Comparison of ENCODE assay signal across 8 cellular contexts in genomic region chr22:41976961-41977566, GRCh38. TPM values are rescaled to one million over a fixed set of nuclear protein-coding genes. Genes with fewer than 3 reads are reported as not detected.
DNase-seq lines count a peak whose midpoint lies in the region; ATAC-seq, FAIRE-seq and TF ChIP-seq lines count a peak whose summit lies in the region.

No MANE protein-coding gene starts in this region.

- no peak for ATAC-seq in HG03280 (IDR thresholded peaks at IDR 0.05; ENCODE audit: unreplicated experiment)

- peak overlapping the region; percentile 95 to 100 (median 99) for H3K4me2 ChIP-seq in BLaER1 treated with 17β-estradiol and CSF1 and Interleukin-3, amounts not matched to agents 10 nM and 100 nM

- peaks cover 0 to 50% (median 35%) of the 10 kb centered on the region in 10 experiments; a peak in 18 of 20 replicates for H3K4me1 ChIP-seq in BLaER1 treated with 17β-estradiol and CSF1 and Interleukin-3, amounts not matched to agents 10 nM and 100 nM
- peaks cover 3% of the 10 kb centered on the region; the same call in 1 of the 2 replicates for H3K4me1 ChIP-seq in HEK293 (ENCODE audit: control insufficient read depth, insufficient read depth, low read length)
- H3K4me1 ChIP-seq in adipocyte (ENCODE audit: control insufficient read depth, insufficient read depth, low read length): peaks cover 5% of the 10 kb centered on the region
- peaks cover 11% of the 10 kb centered on the region for H3K4me1 ChIP-seq in mononuclear cell (ENCODE audit: insufficient read depth, low read length)
- H3K4me1 ChIP-seq in kidney (ENCODE audit: control insufficient read depth in 1 of 2, insufficient read depth in 1 of 2, low read depth in 1 of 2, low read length in 2 of 2): peaks cover 0 to 6% of the 10 kb centered on the region in 2 donors

- DNase-seq in adipocyte (ENCODE audit: low read depth) (peak; percentile 19), HuH-7.5 (ENCODE audit: low spot score) (no peak), kidney (no peak)
- no peak for DNase-seq in stimulated activated naive CD4-positive, alpha-beta T cell treated with Interleukin-2 at 50 U/mL for 16 hours (lab: John Stamatoyannopoulos, UW)

- TF ChIP-seq CTCF in HEK293 (tag by site-specific recombination; IDR thresholded peaks at IDR 0.05): 0 out of 2 replicates have a peak, but pooled peaks have one; percentile 30
- TF ChIP-seq CTCF in kidney (IDR thresholded peaks at IDR 0.05; ENCODE audit: borderline replicate concordance, extremely low read depth, insufficient read depth): no peak

- POLR2A ChIA-PET in HEK293 (lab: Yijun Ruan, JAX): no interaction called here

- peaks cover 0 to 4% (median 0%) of the 10 kb centered on the region in 11 experiments; a peak in 1 of 22 replicates for H4K20me1 ChIP-seq in BLaER1 treated with 17β-estradiol and CSF1 and Interleukin-3, amounts not matched to agents 10 nM and 100 nM

- no peak for FAIRE-seq in kidney (lab: Jason Lieb, UNC)

- H3K27me3 ChIP-seq in BLaER1 treated with 17β-estradiol and CSF1 and Interleukin-3, amounts not matched to agents 10 nM and 100 nM: peaks cover 23 to 36% (median 30%) of the 10 kb centered on the region in 11 experiments
- H3K27me3 ChIP-seq in adipocyte (replicated peaks; ENCODE audit: control insufficient read depth, insufficient read depth, low read length) (peaks cover 64% of the 10 kb centered on the region), mononuclear cell (ENCODE audit: insufficient read depth, low read length) (peaks cover 29% of the 10 kb centered on the region)

- H3K36me3 ChIP-seq in BLaER1 treated with 17β-estradiol and CSF1 and Interleukin-3, amounts not matched to agents 10 nM and 100 nM: peaks cover 0 to 4% (median 0%) of the 10 kb centered on the region in 11 experiments; a peak in 1 of 22 replicates
- H3K36me3 ChIP-seq in HEK293 (ENCODE audit: control insufficient read depth in 2 of 2, insufficient read depth in 1 of 2, low read length in 2 of 2) (no peaks in the 10 kb centered on the region), adipocyte (ENCODE audit: control insufficient read depth, insufficient read depth, low read length, severe bottlenecking) (no peaks in the 10 kb centered on the region), kidney (ENCODE audit: control insufficient read depth in 1 of 2, insufficient read depth in 2 of 2, low read length in 2 of 2) (no peaks in the 10 kb centered on the region)

- CTCF ChIA-PET in HEK293 (lab: Yijun Ruan, JAX): no interaction called here

- H3K27ac ChIP-seq in BLaER1 treated with 17β-estradiol and CSF1 and Interleukin-3, amounts not matched to agents 10 nM and 100 nM: 0 out of 22 replicates have a peak overlapping the region, but pooled peaks of 1 of the 11 experiments have one; percentile 31
- H3K27ac ChIP-seq in HEK293 (ENCODE audit: extremely low read depth, low read depth, low read length) (no peak overlapping the region; the same call in 1 of the 2 replicates), kidney (ENCODE audit: low read depth in 2 of 2, low read length in 2 of 2) (no peak overlapping the region)

- intact Hi-C loops in kidney (cut with DNase I): no loop called here

- H3K4me3 ChIP-seq in BLaER1 treated with 17β-estradiol and CSF1 and Interleukin-3, amounts not matched to agents 10 nM and 100 nM: peak overlapping the region; percentile 57 to 77 (median 68)
- H3K4me3 ChIP-seq in HEK293 (ENCODE audit: low read depth, low read length): peak overlapping the region; percentile 34
- H3K4me3 ChIP-seq in adipocyte (ENCODE audit: low read length): no peak overlapping the region
- peak overlapping the region; percentile 3 for H3K4me3 ChIP-seq in mononuclear cell (ENCODE audit: low read length)
- peak overlapping the region in 1 of 2 donors; percentile 2 for H3K4me3 ChIP-seq in kidney (ENCODE audit: low read length in 2 of 2)

- H3K9me3 ChIP-seq in BLaER1 treated with 17β-estradiol and CSF1 and Interleukin-3, amounts not matched to agents 10 nM and 100 nM (replicated peaks in 1 of 11): no peaks in the 10 kb centered on the region
- H3K9me3 ChIP-seq in HEK293 (ENCODE audit: control insufficient read depth, insufficient read depth, low read depth, low read length) (no peaks in the 10 kb centered on the region), adipocyte (ENCODE audit: control insufficient read depth, low read length) (no peaks in the 10 kb centered on the region), mononuclear cell (ENCODE audit: low read depth, low read length) (no peaks in the 10 kb centered on the region), kidney (ENCODE audit: control insufficient read depth in 1 of 2, low read length in 2 of 2) (no peaks in the 10 kb centered on the region)

- H3K9ac ChIP-seq in BLaER1 treated with 17β-estradiol and CSF1 and Interleukin-3, amounts not matched to agents 10 nM and 100 nM: peak overlapping the region; percentile 52 to 75 (median 72); a peak in 19 of 22 replicates
- H3K9ac ChIP-seq in adipocyte (ENCODE audit: low read length) (no peak overlapping the region), kidney (ENCODE audit: low read length in 2 of 2) (no peak overlapping the region)

TF ChIP-seq in HEK293, 187 proteins besides CTCF, POLR2A, EP300 and RAD21 (continues in another document):
- TF ChIP-seq PBX3 (CRISPR knock-in tag; IDR thresholded peaks at IDR 0.05) (0 out of 2 replicates have a peak, but pooled peaks have one; percentile 47), HIC1 (tag by site-specific recombination; IDR thresholded peaks at IDR 0.05) (peak; percentile 49; the same call in 1 of the 2 replicates), SP7 (tag by site-specific recombination; IDR thresholded peaks at IDR 0.05) (0 out of 2 replicates have a peak, but pooled peaks have one; percentile 12), ZNF449 (tag by site-specific recombination; IDR thresholded peaks at IDR 0.05) (no peak), BCL11A (tag by site-specific recombination; IDR thresholded peaks at IDR 0.05; ENCODE audit: low read depth) (no peak), PRDM1 (tag by site-specific recombination; IDR thresholded peaks at IDR 0.05) (no peak), ZIC2 (tag by site-specific recombination; IDR thresholded peaks at IDR 0.05) (peak; percentile 41; the same call in 1 of the 2 replicates), ZBTB20 (tag by site-specific recombination; IDR thresholded peaks at IDR 0.05) (peak; percentile 9; the same call in 1 of the 2 replicates), ZSCAN30 (tag by site-specific recombination; IDR thresholded peaks at IDR 0.05) (0 out of 2 replicates have a peak, but pooled peaks have one; percentile 15), ZNF747 (tag by site-specific recombination; IDR thresholded peaks at IDR 0.05) (no peak), ZNF2 (tag by site-specific recombination; IDR thresholded peaks at IDR 0.05) (peak; percentile 50; the same call in 1 of the 2 replicates), GLIS1 (tag by site-specific recombination; IDR thresholded peaks at IDR 0.05) (peak; percentile 46; the same call in 1 of the 2 replicates)

RNA-seq across cellular contexts. Expression of gene SEPTIN3, which starts 7.8 kb away (rescaled TPM):
- total RNA-seq in mononuclear cell (0.10 TPM), kidney (0.22 TPM)
- 0.49 TPM for polyA plus RNA-seq in kidney (ENCODE audit: insufficient read depth, low read depth, low replicate concordance)

RNA-seq across cellular contexts. Expression of gene WBP2NL, which starts 21.5 kb away (rescaled TPM):
- 0.42 TPM for total RNA-seq in mononuclear cell
- total RNA-seq in kidney: 2.5 TPM
- 0.84 TPM for polyA plus RNA-seq in kidney (ENCODE audit: insufficient read depth, low read depth, low replicate concordance)

RNA-seq across cellular contexts. Expression of gene CENPM, which starts 30.1 kb away (rescaled TPM):
- total RNA-seq in mononuclear cell (11.9 TPM), kidney (2.8 TPM)
- polyA plus RNA-seq in kidney (ENCODE audit: insufficient read depth, low read depth, low replicate concordance): 2.8 TPM

RNA-seq across cellular contexts. Expression of gene TNFRSF13C, which starts 50.5 kb away (rescaled TPM):
- 15.7 TPM for total RNA-seq in mononuclear cell
- total RNA-seq in kidney: 2.9 TPM
- not detected for polyA plus RNA-seq in kidney (ENCODE audit: insufficient read depth, low read depth, low replicate concordance)

Comparison
In these comparisons a context has a peak if more than half of its experiments do, and no peak if none do; other contexts are left out.
1. H3K9ac ChIP-seq: peak in BLaER1 treated with 17β-estradiol and CSF1 and Interleukin-3, amounts not matched to agents 10 nM and 100 nM (11 of 11); none in adipocyte (single experiment) and kidney (0 of 2).